ENCODE assay signal across 10 cellular contexts in the genomic region with DNA sequence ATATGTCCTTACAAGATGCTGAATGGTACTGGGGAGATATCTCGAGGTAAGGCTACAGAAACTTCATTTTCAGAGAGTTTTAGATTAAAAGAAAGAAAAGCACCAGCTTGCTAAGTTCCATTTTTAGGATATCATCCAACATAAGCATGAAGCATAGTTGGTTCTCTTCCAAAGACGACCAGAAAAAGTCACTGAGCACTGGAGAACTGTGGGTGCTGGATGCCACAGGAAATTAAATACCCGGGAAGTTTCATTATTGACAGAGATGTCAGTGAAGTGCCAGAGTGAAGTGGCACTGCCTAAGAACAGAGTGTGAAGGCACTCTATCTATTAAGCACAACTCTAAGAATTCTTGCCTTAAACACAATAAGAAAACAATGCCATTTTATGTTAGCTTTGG.
DNase-seq lines count a peak whose midpoint lies in the region; ATAC-seq and TF ChIP-seq lines count a peak whose summit lies in the region.
"Had no signal": no experiment of that assay in that cellular context is flagged by ENCODE, and none has a peak within 500 bp of the region (broad histone marks: within the 10 kb centered on the region; RNA-seq: fewer than 3 reads in every experiment).

No MANE protein-coding gene starts in this region.

- DNase-seq in HFFc6: peak; percentile 15
- peak; percentile 67 for DNase-seq in adipocyte (ENCODE audit: low read depth)
- DNase-seq in spleen: no peak
- no peak for DNase-seq in NCI-H2029 (lab: John Stamatoyannopoulos, UW)
- DNase-seq in NCI-H1105 (lab: John Stamatoyannopoulos, UW): no peak
- no peak for DNase-seq in WERI-Rb-1
- DNase-seq: activated CD4-positive, CD25-positive, alpha-beta regulatory T cell; NCI-H526; SIG-M5 had no signal

- H3K27ac ChIP-seq in gastroesophageal sphincter: peak overlapping the region in 3 of 4 donors; percentile 20 to 86 (median 84)
- H3K27ac ChIP-seq in spleen: peak overlapping the region in 7 of 8 donors; percentile 10 to 92 (median 46)
- H3K27ac ChIP-seq in WERI-Rb-1: no peak overlapping the region

- 11 to 14% methylated on average over 2 to 3 of the region's 3 CpGs for WGBS in gastroesophageal sphincter (ENCODE audit: low coverage in 1 of 2), 2 donors
- WGBS in spleen, 5 donors: 51 to 65% (median 58%) methylated on average over 3 of the region's 3 CpGs

- H3K27me3 ChIP-seq in adipocyte (replicated peaks; ENCODE audit: control insufficient read depth, insufficient read depth, low read length) (no peaks in the 10 kb centered on the region), gastroesophageal sphincter (no peaks in the 10 kb centered on the region), spleen (replicated peaks in 1 of 7) (no peaks in the 10 kb centered on the region), WERI-Rb-1 (ENCODE audit: insufficient read depth, low read depth, severe bottlenecking) (no peaks in the 10 kb centered on the region)

- H3K9me3 ChIP-seq in adipocyte (ENCODE audit: control insufficient read depth, low read length) (no peaks in the 10 kb centered on the region), gastroesophageal sphincter (no peaks in the 10 kb centered on the region), spleen (no peaks in the 10 kb centered on the region), WERI-Rb-1 (ENCODE audit: severe bottlenecking) (no peaks in the 10 kb centered on the region)

- peaks cover 42% of the 10 kb centered on the region for H3K36me3 Mint-ChIP-seq in HFFc6 (ENCODE audit: low read depth)

- TF ChIP-seq POLR2A in gastroesophageal sphincter (IDR thresholded peaks at IDR 0.05): no peak
- TF ChIP-seq POLR2A in spleen (IDR thresholded peaks at IDR 0.05): no peak

- no peak for ATAC-seq in gastroesophageal sphincter

- peak overlapping the region; percentile 65; the same call in 1 of the 2 replicates for H3K4me3 Mint-ChIP-seq in HFFc6

- H3K4me3 ChIP-seq in adipocyte (ENCODE audit: low read length) (peak overlapping the region; percentile 85), gastroesophageal sphincter (no peak overlapping the region), spleen (peak overlapping the region in 2 of 8 donors; percentile 51 to 73), WERI-Rb-1 (ENCODE audit: low read depth, low read length) (no peak overlapping the region)

- peaks cover 53% of the 10 kb centered on the region for H3K4me1 ChIP-seq in adipocyte (ENCODE audit: control insufficient read depth, insufficient read depth, low read length)
- H3K4me1 ChIP-seq in gastroesophageal sphincter: peaks cover 21 to 65% (median 29%) of the 10 kb centered on the region in 3 donors
- H3K4me1 ChIP-seq in spleen: peaks cover 31 to 73% (median 58%) of the 10 kb centered on the region in 6 donors

- no peaks in the 10 kb centered on the region for H3K9me3 Mint-ChIP-seq in HFFc6

- no peak for TF ChIP-seq EP300 in gastroesophageal sphincter (IDR thresholded peaks at IDR 0.05)

- peaks cover 53% of the 10 kb centered on the region for H3K4me1 Mint-ChIP-seq in HFFc6 (ENCODE audit: low read depth)

- H3K36me3 ChIP-seq in adipocyte (ENCODE audit: control insufficient read depth, insufficient read depth, low read length, severe bottlenecking): peaks cover 61% of the 10 kb centered on the region
- peaks cover 34 to 51% of the 10 kb centered on the region in 2 donors for H3K36me3 ChIP-seq in gastroesophageal sphincter
- H3K36me3 ChIP-seq in spleen: peaks cover 0 to 70% (median 49%) of the 10 kb centered on the region in 6 donors
- peaks cover 38% of the 10 kb centered on the region for H3K36me3 ChIP-seq in WERI-Rb-1

- H3K9ac ChIP-seq in adipocyte (ENCODE audit: low read length): peak overlapping the region; percentile 86

- intact Hi-C loops in spleen (cut with DNase I; ENCODE audit: low total_unique reads): no loop called here

- peak overlapping the region; percentile 10 for H3K27ac Mint-ChIP-seq in HFFc6

- no peaks in the 10 kb centered on the region; the same call in 1 of the 2 replicates for H3K27me3 Mint-ChIP-seq in HFFc6 (ENCODE audit: insufficient read depth)

- TF ChIP-seq CTCF in HFFc6 (IDR thresholded peaks at IDR 0.05) (no peak), gastroesophageal sphincter (IDR thresholded peaks at IDR 0.05) (no peak), spleen (IDR thresholded peaks at IDR 0.05 in 8 of 11, conservative IDR thresholded peaks at IDR 0.05 in 3 of 11) (no peak), WERI-Rb-1 (IDR thresholded peaks at IDR 0.05; ENCODE audit: low read depth, low read length) (no peak)

Comparison
In these comparisons a context has a peak if more than half of its experiments do, and no peak if none do; other contexts are left out.
1. DNase-seq: peak in HFFc6 (single experiment) and adipocyte (single experiment); none in spleen (single experiment), NCI-H2029 (single experiment), NCI-H1105 (single experiment) and WERI-Rb-1 (single experiment).